13 cellular contexts compared by ENCODE assay signal in genomic region chr4:77801260-77801608, GRCh38. TPM values are rescaled to one million over a fixed set of nuclear protein-coding genes. Genes with fewer than 3 reads are reported as not detected.
DNase-seq lines count a peak whose midpoint lies in the region; ATAC-seq, FAIRE-seq and TF ChIP-seq lines count a peak whose summit lies in the region.
"Had no signal": no experiment of that assay in that cellular context is flagged by ENCODE, and none has a peak within 500 bp of the region (broad histone marks: within the 10 kb centered on the region; RNA-seq: fewer than 3 reads in every experiment).

No MANE protein-coding gene starts in this region.

- no peak overlapping the region for H2BK15ac ChIP-seq in H9 (ENCODE audit: low read depth, low read length)

- no peaks in the 10 kb centered on the region for H3K79me1 ChIP-seq in H9 (ENCODE audit: insufficient read depth, low read depth, low read length, poor library complexity, severe bottlenecking)

- no peak for DNase-seq in CD14-positive monocyte (ENCODE audit: low spot score)
- no peak for DNase-seq in H9
- DNase-seq in naive B cell = no peak
- DNase-seq in Calu3 = no peak
- DNase-seq in D721Med (ENCODE audit: insufficient read length, low spot score) = no peak
- no peak for DNase-seq in NCI-H2196 (lab: John Stamatoyannopoulos, UW; ENCODE audit: unreplicated experiment)
- DNase-seq: DMS 273 treated with DMSO at 0.1 percent for 48 hours; NCI-H1092 treated with DMSO at 0.1 percent for 48 hours; NK-92 treated with Interleukin-12 subunit alpha and Interleukin-12 subunit beta, amount 100 ng/mL, for 24 hours; nucleus accumbens; upper lobe of left lung had no signal

- ATAC-seq in naive B cell (ENCODE audit: low read depth in 2 of 2) (peak; percentile 41 to 48), GM18909 (IDR thresholded peaks at IDR 0.05; ENCODE audit: poor library complexity, unreplicated experiment) (no peak)

- FAIRE-seq in D721Med (lab: Jason Lieb, UNC) = no peak

- H3K27ac Mint-ChIP-seq in CD14-positive monocyte = peak overlapping the region in 5 of 7 donors; percentile 1 to 60 (median 36)
- H3K27ac Mint-ChIP-seq in H9 = peak overlapping the region in 2 of 3 experiments; percentile 1 to 73; a peak in 3 of 7 replicates
- peak overlapping the region; percentile 90 for H3K27ac Mint-ChIP-seq in activated naive CD8-positive, alpha-beta T cell
- peak overlapping the region in 4 of 6 donors; percentile 8 to 67 (median 58) for H3K27ac Mint-ChIP-seq in naive B cell
- H3K27ac Mint-ChIP-seq in Calu3 (ENCODE audit: unreplicated experiment) = no peak overlapping the region

- H3K4ac ChIP-seq in H9 (ENCODE audit: low read depth, low read length) = no peak overlapping the region

- H3K36me3 Mint-ChIP-seq in CD14-positive monocyte = peaks cover 3 to 16% of the 10 kb centered on the region in 2 donors
- H3K36me3 Mint-ChIP-seq in H9 (ENCODE audit: insufficient read depth in 1 of 3, low read depth in 3 of 3) = peaks cover 0 to 3% (median 0%) of the 10 kb centered on the region in 3 experiments; a peak in 3 of 7 replicates
- peaks cover 9% of the 10 kb centered on the region for H3K36me3 Mint-ChIP-seq in activated naive CD8-positive, alpha-beta T cell
- peaks cover 3 to 7% of the 10 kb centered on the region in 2 donors for H3K36me3 Mint-ChIP-seq in naive B cell
- no peaks in the 10 kb centered on the region for H3K36me3 Mint-ChIP-seq in Calu3 (ENCODE audit: insufficient read depth, unreplicated experiment)

- H3K4me1 ChIP-seq in H9 (ENCODE audit: insufficient read depth, low read length) = no peaks in the 10 kb centered on the region

- H3K4me2 ChIP-seq in H9 (ENCODE audit: insufficient read depth, insufficient read length, low read length) = no peak overlapping the region

- H3K18ac ChIP-seq in H9 (ENCODE audit: insufficient read length, low read depth, low read length) = no peak overlapping the region

- peak overlapping the region in 1 of 2 donors; percentile 32 for H3K4me3 Mint-ChIP-seq in CD14-positive monocyte
- H3K4me3 Mint-ChIP-seq in H9 = no peak overlapping the region
- peak overlapping the region; percentile 74 for H3K4me3 Mint-ChIP-seq in activated naive CD8-positive, alpha-beta T cell
- peak overlapping the region; percentile 22 to 81 (median 51) for H3K4me3 Mint-ChIP-seq in naive B cell
- H3K4me3 Mint-ChIP-seq in Calu3 (ENCODE audit: low read depth, unreplicated experiment) = no peak overlapping the region

- no peak overlapping the region for H2AK5ac ChIP-seq in H9 (ENCODE audit: insufficient read length, low read length)

- no peak overlapping the region for H3K27ac ChIP-seq in H9 (ENCODE audit: insufficient read length, low read depth, low read length)

- H3K4me1 Mint-ChIP-seq in CD14-positive monocyte (peaks cover 39% of the 10 kb centered on the region), H9 (peaks cover 12 to 16% of the 10 kb centered on the region in 2 experiments), naive B cell (peaks cover 34 to 82% (median 68%) of the 10 kb centered on the region in 3 donors), Calu3 (ENCODE audit: low read depth, unreplicated experiment) (peaks cover 8% of the 10 kb centered on the region)
- H3K4me1 Mint-ChIP-seq in activated naive CD8-positive, alpha-beta T cell (ENCODE audit: low read depth) = peaks cover 86% of the 10 kb centered on the region

- H3K9ac ChIP-seq in H9 (ENCODE audit: extremely low read depth, insufficient read length, low read length) = no peak overlapping the region

- H2BK120ac ChIP-seq in H9 (ENCODE audit: low read depth, low read length, poor library complexity, severe bottlenecking) = no peak overlapping the region

- H3K27me3 ChIP-seq in H9 (ENCODE audit: insufficient read depth, low read length) = no peaks in the 10 kb centered on the region
- H3K27me3 ChIP-seq: upper lobe of left lung had no signal

- no peak overlapping the region for H2BK20ac ChIP-seq in H9 (ENCODE audit: low read depth, low read length, poor library complexity, severe bottlenecking)

- no peak overlapping the region for H3K14ac ChIP-seq in H9 (ENCODE audit: insufficient read depth, low read length)

- H2BK12ac ChIP-seq in H9 (ENCODE audit: insufficient read length, low read depth, low read length) = no peak overlapping the region

- intact Hi-C loops in CD14-positive monocyte (cut with micrococcal nuclease) = no loop called here
- intact Hi-C loops in Calu3 (cut with micrococcal nuclease; ENCODE audit: unreplicated experiment) = no loop called here

- H3K27me3 Mint-ChIP-seq in CD14-positive monocyte (ENCODE audit: low read depth in 3 of 3) = no peaks in the 10 kb centered on the region
- no peaks in the 10 kb centered on the region for H3K27me3 Mint-ChIP-seq in H9 (ENCODE audit: low read depth)
- no peaks in the 10 kb centered on the region for H3K27me3 Mint-ChIP-seq in activated naive CD8-positive, alpha-beta T cell
- H3K27me3 Mint-ChIP-seq in naive B cell = no peaks in the 10 kb centered on the region
- H3K27me3 Mint-ChIP-seq in Calu3 (ENCODE audit: unreplicated experiment) = no peaks in the 10 kb centered on the region

- no peak overlapping the region for H3K56ac ChIP-seq in H9 (ENCODE audit: insufficient read length, low read depth, low read length)

- H4K20me1 ChIP-seq in H9 (ENCODE audit: control insufficient read depth, insufficient read depth, insufficient read length) = no peaks in the 10 kb centered on the region

- H3K23me2 ChIP-seq in H9 (ENCODE audit: insufficient read length, low read depth, low read length, poor library complexity, severe bottlenecking) = no peaks in the 10 kb centered on the region

- no peak overlapping the region for H4K91ac ChIP-seq in H9 (ENCODE audit: insufficient read length, low read depth, low read length)

- H3T11ph ChIP-seq in H9 (ENCODE audit: low read length) = no peak overlapping the region

- no TSS peak for BruUV-seq in Calu3 (replicated peaks; lab: Mats Ljungman, UMichigan)

- H3K9me3 Mint-ChIP-seq in CD14-positive monocyte (peaks cover 1 to 7% (median 3%) of the 10 kb centered on the region in 7 donors), H9 (peaks cover 0 to 2% of the 10 kb centered on the region in 2 experiments; a peak in 1 of 5 replicates), naive B cell (peaks cover 0 to 3% (median 1%) of the 10 kb centered on the region in 7 donors), Calu3 (ENCODE audit: low read depth, unreplicated experiment) (no peaks in the 10 kb centered on the region)
- H3K9me3 Mint-ChIP-seq in activated naive CD8-positive, alpha-beta T cell (ENCODE audit: low read depth) = no peaks in the 10 kb centered on the region

- no CpG with 5 or more reads among the region's 1 CpG for WGBS in H9 (ENCODE audit: extremely low coverage, insufficient read length, low lambda C conversion rate)

- no peaks in the 10 kb centered on the region for H3K9me3 ChIP-seq in H9 (ENCODE audit: control insufficient read depth, low read depth, low read length)
- H3K9me3 ChIP-seq: upper lobe of left lung had no signal

- CTCF ChIA-PET in Calu3 (lab: Charles Lee) = interaction anchor here (1.1 to 1.6 kb wide), 2 partner anchors 16 to 19 kb away, joined by 3 to 4 read pairs; no protein-coding TSS in a partner anchor

- no peaks in the 10 kb centered on the region; the same call in 1 of the 2 replicates for H3K79me2 ChIP-seq in H9 (ENCODE audit: insufficient read depth, low read length)

- H2AFZ ChIP-seq in H9 (ENCODE audit: low read length) = no peak overlapping the region

- H4K8ac ChIP-seq in H9 (replicated peaks; ENCODE audit: insufficient read length, low read depth, low read length) = no peak overlapping the region

- H3K23ac ChIP-seq in H9 (ENCODE audit: insufficient read length, low read depth, low read length) = no peak overlapping the region

- no peak overlapping the region for H2BK5ac ChIP-seq in H9 (ENCODE audit: insufficient read length, low read length)

- TF ChIP-seq CTCF in CD14-positive monocyte (IDR thresholded peaks at IDR 0.05) = no peak
- TF ChIP-seq CTCF in H9 (conservative IDR thresholded peaks at IDR 0.05) = no peak
- TF ChIP-seq CTCF in Calu3 (IDR thresholded peaks at IDR 0.05; ENCODE audit: unreplicated experiment) = no peak
- no peak for TF ChIP-seq CTCF in D721Med (IDR thresholded peaks at IDR 0.05; ENCODE audit: insufficient read depth, missing control alignments)

- no peak overlapping the region for H4K5ac ChIP-seq in H9 (ENCODE audit: insufficient read length, low read depth, low read length)

RNA-seq across cellular contexts. Expression of gene CNOT6L, which starts 17.9 kb away (rescaled TPM):
- polyA plus RNA-seq in CD14-positive monocyte = 10 to 100 TPM; 26.3 to 26.4 TPM
- 14.5 and 15.9 TPM in 2 replicates for total RNA-seq in H9 (2021)
- 10 to 100 TPM; 45.0 to 63.8 (median 53.0) TPM for polyA plus RNA-seq in naive B cell (ENCODE audit: low read depth in 6 of 6)
- 27.1 and 29.7 TPM in 2 replicates for total RNA-seq in Calu3 (2022)

Comparison
In these comparisons a context has a peak if more than half of its experiments do, and no peak if none do; other contexts are left out.
1. H3K4me3 Mint-ChIP-seq: peak in activated naive CD8-positive, alpha-beta T cell (single experiment) and naive B cell (8 of 8); none in H9 (0 of 2) and Calu3 (single experiment).